Comparison of ENCODE assay signal across 18 cellular contexts in the genomic region with DNA sequence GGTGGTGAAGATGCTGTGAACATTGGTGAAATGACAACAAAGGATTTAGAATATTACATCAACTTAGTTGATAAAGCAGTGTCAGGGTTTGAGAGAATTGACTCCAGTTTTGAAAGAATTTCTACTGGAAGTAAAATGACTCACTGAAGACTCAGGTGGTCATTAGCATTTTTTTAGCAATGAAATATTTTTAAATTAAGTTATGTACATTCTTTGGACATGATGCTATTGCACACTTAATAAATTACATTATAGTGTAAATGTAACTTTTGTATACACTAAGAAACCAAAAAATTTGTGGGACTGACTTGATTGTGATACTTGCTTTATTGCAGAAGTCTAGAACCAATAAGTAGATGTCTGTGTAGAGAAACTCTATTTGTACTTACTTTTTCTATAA.
"Had no signal": no experiment of that assay in that cellular context is flagged by ENCODE, and none has a peak within 500 bp of the region (broad histone marks: within the 10 kb centered on the region; RNA-seq: fewer than 3 reads in every experiment).

No MANE protein-coding gene starts in this region.

- H3K4me3 Mint-ChIP-seq: activated CD4-positive, alpha-beta T cell treated with anti-CD3 and anti-CD28 coated beads, Interleukin-2, amount 10 ng/mL, durations not matched to agents 24 days and 14 days; activated CD8-positive, alpha-beta T cell treated with anti-CD3 and anti-CD28 coated beads, Interleukin-2, amount 10 ng/mL, durations not matched to agents 7 days and 5 days; activated T-cell treated with anti-CD3 and anti-CD28 coated beads, Interleukin-2, amount 50 U/mL, for 4 hours; natural killer cell; stimulated activated naive B cell treated with anti-CD40 and anti-IgM and Interleukin-4, amounts not matched to agents 10 μg/mL and 1 μg/mL and 100 μg/mL, for 72 hours had no signal

- H3K4me1 ChIP-seq: esophagus squamous epithelium, lower lobe of right lung, parathyroid adenoma, spleen, upper lobe of right lung had no signal

- H3K4me3 ChIP-seq: esophagus squamous epithelium, hepatocyte, lower lobe of right lung, spleen, upper lobe of right lung had no signal

- H2AFZ ChIP-seq: hepatocyte, parathyroid adenoma had no signal

- H3K9me3 ChIP-seq: esophagus squamous epithelium, lower lobe of right lung, upper lobe of right lung had no signal

- H3K27me3 ChIP-seq: esophagus squamous epithelium, hepatocyte, spleen, upper lobe of right lung had no signal

- H3K27ac Mint-ChIP-seq: activated CD4-positive, alpha-beta T cell treated with anti-CD3 and anti-CD28 coated beads, Interleukin-2, amount 10 ng/mL, durations not matched to agents 24 days and 14 days; activated CD8-positive, alpha-beta T cell treated with anti-CD3 and anti-CD28 coated beads, Interleukin-2, amount 10 ng/mL, durations not matched to agents 7 days and 5 days; natural killer cell; stimulated activated naive B cell treated with anti-CD40 and anti-IgM and Interleukin-4, amounts not matched to agents 10 μg/mL and 1 μg/mL and 100 μg/mL, for 72 hours had no signal

- H3K4me2 ChIP-seq: hepatocyte had no signal

- H3K9ac ChIP-seq: parathyroid adenoma had no signal

- ATAC-seq: activated CD8-positive, alpha-beta T cell treated with anti-CD3 and anti-CD28 coated beads, Interleukin-2, amount 10 ng/mL, durations not matched to agents 7 days and 5 days; activated T-cell treated with anti-CD3 and anti-CD28 coated beads, Interleukin-2, amount 50 U/mL, for 4 hours; left colon; lower lobe of right lung; natural killer cell; sciatic nerve; stimulated activated naive B cell treated with anti-CD40 and anti-IgM and Interleukin-4, amounts not matched to agents 10 μg/mL and 1 μg/mL and 100 μg/mL, for 72 hours; upper lobe of right lung had no signal

- H3K4me1 Mint-ChIP-seq: natural killer cell; stimulated activated naive B cell treated with anti-CD40 and anti-IgM and Interleukin-4, amounts not matched to agents 10 μg/mL and 1 μg/mL and 100 μg/mL, for 72 hours had no signal

- DNase-seq: activated CD4-positive, alpha-beta T cell treated with anti-CD3 and anti-CD28 coated beads, Interleukin-2, amount 10 ng/mL, durations not matched to agents 24 days and 14 days; activated CD4-positive, CD25-positive, alpha-beta regulatory T cell; activated CD8-positive, alpha-beta T cell treated with anti-CD3 and anti-CD28 coated beads, Interleukin-2, amount 10 ng/mL, durations not matched to agents 7 days and 5 days; activated effector memory CD4-positive, alpha-beta T cell treated with anti-CD3 and anti-CD28 coated beads, Interleukin-2, amount 50 U/mL, for 16 hours; activated naive CD4-positive, alpha-beta T cell treated with anti-CD3 and anti-CD28 coated beads, Interleukin-2, amount 50 U/mL, for 16 hours; activated T-cell treated with anti-CD3 and anti-CD28 coated beads, Interleukin-2, amount 50 U/mL, for 4 hours; dermis blood vessel endothelial cell; effector memory CD4-positive, alpha-beta T cell; esophagus squamous epithelium; left colon; lower lobe of right lung; natural killer cell; spleen; stimulated activated naive B cell treated with anti-CD40 and anti-IgM and Interleukin-4, amounts not matched to agents 10 μg/mL and 1 μg/mL and 100 μg/mL, for 72 hours; upper lobe of right lung had no signal

- H3K9me3 Mint-ChIP-seq: natural killer cell had no signal

- H3K27ac ChIP-seq: esophagus squamous epithelium, hepatocyte, lower lobe of right lung, parathyroid adenoma, spleen, upper lobe of right lung had no signal

- H3K79me2 ChIP-seq: hepatocyte, parathyroid adenoma had no signal

- H3K27me3 Mint-ChIP-seq: activated CD4-positive, alpha-beta T cell treated with anti-CD3 and anti-CD28 coated beads, Interleukin-2, amount 10 ng/mL, durations not matched to agents 24 days and 14 days; stimulated activated naive B cell treated with anti-CD40 and anti-IgM and Interleukin-4, amounts not matched to agents 10 μg/mL and 1 μg/mL and 100 μg/mL, for 72 hours had no signal
